11 cellular contexts compared by ENCODE assay signal in genomic region chrX:3262906-3263305, GRCh38.
A peak's percentile ranks its signal among the peaks of the same experiment; 100 is the strongest.
DNase-seq lines count a peak whose midpoint lies in the region; TF ChIP-seq lines count a peak whose summit lies in the region.
"Had no signal": no experiment of that assay in that cellular context is flagged by ENCODE, and none has a peak within 500 bp of the region (broad histone marks: within the 10 kb centered on the region; RNA-seq: fewer than 3 reads in every experiment).

No MANE protein-coding gene starts in this region.

- DNase-seq in GM04504 (ENCODE audit: low read depth) (peak; percentile 78), SK-MEL-5 (ENCODE audit: low read depth, low spot score) (peak; percentile 65), fibroblast of pulmonary artery (ENCODE audit: low read depth) (peak; percentile 82), retinal pigment epithelial cell (ENCODE audit: low read depth) (peak; percentile 96), SIG-M5 (lab: John Stamatoyannopoulos, UW) (no peak), DMS153 treated with DMSO at 0.1 percent for 48 hours (lab: John Stamatoyannopoulos, UW; ENCODE audit: unreplicated experiment) (no peak), NCI-H2196 (lab: John Stamatoyannopoulos, UW; ENCODE audit: unreplicated experiment) (no peak), NCI-H128 (lab: John Stamatoyannopoulos, UW; ENCODE audit: unreplicated experiment) (no peak)
- DNase-seq: activated effector memory CD4-positive, alpha-beta T cell treated with Interleukin-2 at 50 U/mL for 16 hours; NCI-H524 had no signal

- TF ChIP-seq CTCF in fibroblast of pulmonary artery (IDR thresholded peaks at IDR 0.05; ENCODE audit: low read length, missing control alignments), result no peak
- no peak for TF ChIP-seq CTCF in retinal pigment epithelial cell (conservative IDR thresholded peaks at IDR 0.05; ENCODE audit: low read depth, low read length)

- in situ Hi-C loops in SK-MEL-5 (cut with HindIII; ENCODE audit: low pct_unique_long_range_greater_than_20kb, low sequenced_read_pairs), result no loop called here

- H3K4me3 ChIP-seq in fibroblast of pulmonary artery (replicated peaks; ENCODE audit: low read depth, low read length) (no peak overlapping the region), retinal pigment epithelial cell (ENCODE audit: low read length) (no peak overlapping the region)
- H3K4me3 ChIP-seq: gastroesophageal sphincter had no signal

Comparison
In these comparisons a context has a peak if more than half of its experiments do, and no peak if none do; other contexts are left out.
1. DNase-seq: peak in GM04504 (single experiment), SK-MEL-5 (single experiment), fibroblast of pulmonary artery (single experiment) and retinal pigment epithelial cell (single experiment); none in SIG-M5 (single experiment), DMS153 treated with DMSO at 0.1 percent for 48 hours (single experiment), NCI-H2196 (single experiment) and NCI-H128 (single experiment).